18 cellular contexts compared by ENCODE assay signal in the genomic region with DNA sequence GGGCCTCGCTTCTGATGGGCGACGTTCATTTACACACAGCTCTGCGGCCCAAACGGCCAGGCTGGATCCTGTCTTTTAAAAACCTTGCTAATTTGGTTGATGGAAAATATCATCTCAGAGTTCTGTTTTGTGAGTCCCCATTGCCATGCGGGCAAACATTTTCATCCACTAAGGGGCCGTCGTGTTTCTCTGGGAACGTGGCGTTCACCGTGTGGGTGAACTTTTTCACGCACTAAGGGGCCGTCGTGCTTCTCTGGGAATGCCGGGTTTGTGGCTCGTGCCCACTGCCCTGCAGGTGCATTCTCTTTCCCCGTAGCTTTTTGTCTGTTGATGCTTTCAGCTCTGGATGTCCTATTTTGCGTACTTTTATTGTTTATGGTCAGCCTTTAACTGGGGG. TPM values are rescaled to one million over a fixed set of nuclear protein-coding genes. Genes with fewer than 3 reads are reported as not detected.
DNase-seq lines count a peak whose midpoint lies in the region; TF ChIP-seq lines count a peak whose summit lies in the region.
"Had no signal": no experiment of that assay in that cellular context is flagged by ENCODE, and none has a peak within 500 bp of the region (broad histone marks: within the 10 kb centered on the region; RNA-seq: fewer than 3 reads in every experiment).

No MANE protein-coding gene starts in this region.

- TF ChIP-seq CTCF in cardiac muscle cell (IDR thresholded peaks at IDR 0.05; ENCODE audit: low read depth, low read length), result no peak
- no peak for TF ChIP-seq CTCF in coronary artery (IDR thresholded peaks at IDR 0.05)
- TF ChIP-seq CTCF in neural progenitor cell (IDR thresholded peaks at IDR 0.05), result no peak
- no peak for TF ChIP-seq CTCF in tibial artery (IDR thresholded peaks at IDR 0.05)

- peaks cover 74% of the 10 kb centered on the region for H3K4me1 Mint-ChIP-seq in neural progenitor cell

- H3F3A ChIP-seq in neural progenitor cell (ENCODE audit: low read depth), result peaks cover 24% of the 10 kb centered on the region

- H3K9ac ChIP-seq in neural progenitor cell, result no peak overlapping the region

- no peak overlapping the region for H3K4me2 ChIP-seq in neural progenitor cell

- H3K9me3 ChIP-seq in cardiac muscle cell (ENCODE audit: low read depth) (no peaks in the 10 kb centered on the region), neural progenitor cell (ENCODE audit: low read depth) (no peaks in the 10 kb centered on the region), tibial artery (no peaks in the 10 kb centered on the region)

- H3K4me3 ChIP-seq in cardiac muscle cell, result no peak overlapping the region
- H3K4me3 ChIP-seq in coronary artery, result peak overlapping the region; percentile 54
- H3K4me3 ChIP-seq in neural progenitor cell, result no peak overlapping the region
- peak overlapping the region in 1 of 2 donors; percentile 79 for H3K4me3 ChIP-seq in tibial artery

- H3K27ac Mint-ChIP-seq in neural progenitor cell, result peak overlapping the region; percentile 74
- H3K27ac Mint-ChIP-seq: CD4-positive, alpha-beta memory T cell had no signal

- H3K27me3 Mint-ChIP-seq in neural progenitor cell (ENCODE audit: insufficient read depth, low read depth), result peaks cover 8% of the 10 kb centered on the region

- peaks cover 100% of the 10 kb centered on the region for H4K20me1 ChIP-seq in neural progenitor cell (ENCODE audit: low read depth)

- H3K27ac ChIP-seq in cardiac muscle cell, result peak overlapping the region; percentile 98
- peak overlapping the region; percentile 88 to 98 for H3K27ac ChIP-seq in coronary artery
- H3K27ac ChIP-seq in neural progenitor cell, result no peak overlapping the region
- H3K27ac ChIP-seq in tibial artery, result peak overlapping the region; percentile 81 to 98

- no peak for DNase-seq in cardiac muscle cell (ENCODE audit: low read depth in 1 of 2, low spot score in 1 of 2)
- no peak for DNase-seq in cardiac septum (ENCODE audit: low spot score)
- no peak for DNase-seq in coronary artery (ENCODE audit: low spot score)
- DNase-seq in neural progenitor cell (ENCODE audit: low spot score), result no peak
- no peak for DNase-seq in tibial artery
- DNase-seq in T1000 (lab: John Stamatoyannopoulos, UW), result no peak
- no peak for DNase-seq in NCI-H1092 treated with DMSO at 0.1 percent for 48 hours (lab: John Stamatoyannopoulos, UW)
- no peak for DNase-seq in DMS114 treated with DMSO at 0.1 percent for 48 hours (lab: John Stamatoyannopoulos, UW; ENCODE audit: unreplicated experiment)
- DNase-seq: 8988T, DMS79 treated with DMSO at 0.1 percent for 48 hours, KBM-7, MV-4-11, NCI-H1436, NCI-H2029, NCI-H2171, NCI-H446, NCI-H69 had no signal

- no peaks in the 10 kb centered on the region for H3K36me3 Mint-ChIP-seq in neural progenitor cell
- H3K36me3 Mint-ChIP-seq: CD4-positive, alpha-beta memory T cell had no signal

- no peaks in the 10 kb centered on the region for H3K27me3 ChIP-seq in cardiac muscle cell
- H3K27me3 ChIP-seq in neural progenitor cell, result no peaks in the 10 kb centered on the region
- H3K27me3 ChIP-seq in tibial artery, result no peaks in the 10 kb centered on the region

- no peaks in the 10 kb centered on the region for H3K9me3 Mint-ChIP-seq in neural progenitor cell
- H3K9me3 Mint-ChIP-seq: CD4-positive, alpha-beta memory T cell had no signal

- no peaks in the 10 kb centered on the region for H3K36me3 ChIP-seq in cardiac muscle cell
- H3K36me3 ChIP-seq in neural progenitor cell, result no peaks in the 10 kb centered on the region
- H3K36me3 ChIP-seq in tibial artery, result peaks cover 0 to 5% (median 4%) of the 10 kb centered on the region in 3 donors

- intact Hi-C loops in cardiac septum (cut with DNase I), result no loop called here
- intact Hi-C loops in tibial artery (cut with DNase I; ENCODE audit: low total_unique reads), result no loop called here

- H3K4me3 Mint-ChIP-seq in neural progenitor cell, result peak overlapping the region; percentile 46

- peaks cover 89% of the 10 kb centered on the region for H3K4me1 ChIP-seq in cardiac muscle cell (ENCODE audit: low read depth)
- peaks cover 56% of the 10 kb centered on the region for H3K4me1 ChIP-seq in neural progenitor cell
- H3K4me1 ChIP-seq in tibial artery, result peaks cover 0 to 100% (median 73%) of the 10 kb centered on the region in 4 donors

- H3K79me2 ChIP-seq in neural progenitor cell (ENCODE audit: low read depth), result peaks cover 100% of the 10 kb centered on the region

- H2AFZ ChIP-seq in neural progenitor cell (replicated peaks), result no peak overlapping the region

RNA-seq across cellular contexts. Expression of a gene that starts 6.8 kb away (rescaled TPM):
- total RNA-seq in cardiac muscle cell, result 887 and 1,182 TPM in 2 replicates
- polyA plus RNA-seq in cardiac muscle cell, result 407 and 535 TPM in 2 replicates
- 77.0 TPM for total RNA-seq in cardiac septum
- 52.6 and 291 TPM in 2 replicates for total RNA-seq in neural progenitor cell (ENCODE audit: low replicate concordance)
